ENCODE assay signal across 5 cellular contexts in genomic region chr5:54366707-54367106, GRCh38.
"Had no signal": no experiment of that assay in that cellular context is flagged by ENCODE, and none has a peak within 500 bp of the region (broad histone marks: within the 10 kb centered on the region; RNA-seq: fewer than 3 reads in every experiment).

No MANE protein-coding gene starts in this region.

- H2AFZ ChIP-seq: GM23338 had no signal

- ATAC-seq: GM23338, HepG2 had no signal

- DNase-seq: H9, HCEC 1CT had no signal

- H3K27ac ChIP-seq: HL-60 had no signal

- H3K4me3 ChIP-seq: GM23338 had no signal

- H3K4me2 ChIP-seq: GM23338 had no signal
